23 cellular contexts compared by ENCODE assay signal in genomic region chr20:62872184-62872862, GRCh38. TPM values are rescaled to one million over a fixed set of nuclear protein-coding genes. Genes with fewer than 3 reads are reported as not detected.
A peak's percentile ranks its signal among the peaks of the same experiment; 100 is the strongest.
DNase-seq lines count a peak whose midpoint lies in the region; ATAC-seq, FAIRE-seq and TF ChIP-seq lines count a peak whose summit lies in the region.
"Had no signal": no experiment of that assay in that cellular context is flagged by ENCODE, and none has a peak within 500 bp of the region (broad histone marks: within the 10 kb centered on the region; RNA-seq: fewer than 3 reads in every experiment).

No MANE protein-coding gene starts in this region.

- H3K9me3 ChIP-seq in liver (ENCODE audit: control insufficient read depth in 4 of 4, low read length in 3 of 4), result no peaks in the 10 kb centered on the region
- H3K9me3 ChIP-seq: ascending aorta, HAP-1, ovary, right atrium auricular region, transverse colon had no signal

- WGBS in liver, result 38% methylated on average over 19 of the region's 19 CpGs

- H3K27ac ChIP-seq in liver (ENCODE audit: low read depth in 1 of 2, low read length in 2 of 2) (no peak overlapping the region), substantia nigra (ENCODE audit: low read depth, low read length, poor library complexity, severe bottlenecking) (no peak overlapping the region)
- H3K27ac ChIP-seq: ascending aorta, cardiac muscle cell, coronary artery, heart right ventricle, ovary, right atrium auricular region, transverse colon had no signal

- no peak overlapping the region for H3K4me3 ChIP-seq in liver (ENCODE audit: low read depth in 1 of 3, low read length in 3 of 3)
- H3K4me3 ChIP-seq: ascending aorta, cardiac muscle cell, coronary artery, HAP-1, heart right ventricle, ovary, right atrium auricular region, transverse colon had no signal

- no peaks in the 10 kb centered on the region for H3K27me3 ChIP-seq in liver (ENCODE audit: control insufficient read depth in 4 of 4, insufficient read depth in 4 of 4, low read length in 3 of 4)
- H3K27me3 ChIP-seq: ascending aorta, cardiac muscle cell, ovary, right atrium auricular region, transverse colon had no signal

- H3K9ac ChIP-seq in liver (ENCODE audit: low read depth in 1 of 2, low read length in 2 of 2), result no peak overlapping the region

- peak; percentile 10 to 42 for TF ChIP-seq RAD21 in liver (IDR thresholded peaks at IDR 0.05)

- H3K36me3 ChIP-seq in liver (ENCODE audit: control insufficient read depth in 4 of 4, insufficient read depth in 3 of 4, low read depth in 1 of 4, low read length in 3 of 4), result no peaks in the 10 kb centered on the region
- H3K36me3 ChIP-seq: ascending aorta, cardiac muscle cell, HAP-1, heart right ventricle, ovary, right atrium auricular region, transverse colon had no signal

- no peak for ATAC-seq in HG03442 (IDR thresholded peaks at IDR 0.05; ENCODE audit: unreplicated experiment)
- ATAC-seq: activated CD4-positive, alpha-beta T cell treated with anti-CD3 and anti-CD28 coated beads for 36 hours; heart right ventricle had no signal

- peaks cover 0 to 9% (median 3%) of the 10 kb centered on the region in 4 donors for H3K4me1 ChIP-seq in liver (ENCODE audit: control insufficient read depth in 4 of 4, insufficient read depth in 4 of 4, low read length in 3 of 4)
- H3K4me1 ChIP-seq: HAP-1 had no signal

- TF ChIP-seq CTCF in liver (IDR thresholded peaks at IDR 0.05; ENCODE audit: low read depth, low read length, missing input control), result no peak

- DNase-seq in NCI-H146 (lab: John Stamatoyannopoulos, UW) (peak; percentile 36), NCI-H146 treated with DMSO at 0.1 percent for 48 hours (lab: John Stamatoyannopoulos, UW; ENCODE audit: unreplicated experiment) (no peak), HuH-7.5 (ENCODE audit: low spot score) (peak; percentile 75), SHP77 treated with DMSO at 0.1 percent for 48 hours (lab: John Stamatoyannopoulos, UW) (peak; percentile 76), substantia nigra (lab: John Stamatoyannopoulos, UW) (no peak), RCC 7860 (ENCODE audit: low spot score) (no peak)
- DNase-seq: activated CD4-positive, alpha-beta T cell treated with anti-CD3 and anti-CD28 coated beads for 36 hours; activated effector memory CD4-positive, alpha-beta T cell treated with Interleukin-2 at 50 U/mL for 16 hours; foreskin fibroblast; heart right ventricle; NCI-H1105; NCI-H2107; NCI-H524; ovary; transverse colon had no signal

- no peak for FAIRE-seq in RCC 7860 (lab: Jason Lieb, UNC)
- FAIRE-seq: A204.1 had no signal

TF ChIP-seq in liver, 16 proteins besides CTCF, POLR2A, EP300 and RAD21:
- no peak for TF ChIP-seq RXRA (IDR thresholded peaks at IDR 0.05)
- no peak for TF ChIP-seq NR2F2 (IDR thresholded peaks at IDR 0.05)
- TF ChIP-seq YY1 (IDR thresholded peaks at IDR 0.05), result peak; percentile 13
- TF ChIP-seq HNF4A (conservative IDR thresholded peaks at IDR 0.05), result peak; percentile 17 to 20
- TF ChIP-seq HNF4G (IDR thresholded peaks at IDR 0.05), result no peak
- peak; percentile 26 for TF ChIP-seq SP1 (IDR thresholded peaks at IDR 0.05)
TF ChIP-seq in liver: peak in this region for 3.

RNA-seq across cellular contexts. Expression of gene TCFL5, which starts 10.7 kb away (rescaled TPM):
- total RNA-seq in liver, result 1 to 10 TPM; 2.0 to 3.8 TPM
- 1 to 10 TPM in 1 of 2 donors, under 1 TPM in 1; 0.79 to 2.4 TPM for polyA plus RNA-seq in liver

RNA-seq across cellular contexts. Expression of gene DIDO1, which starts 54.0 kb away (rescaled TPM):
- 10 to 100 TPM; 24.0 to 43.1 TPM for total RNA-seq in liver
- polyA plus RNA-seq in liver, result 10 to 100 TPM; 10.1 to 10.8 TPM

RNA-seq across cellular contexts. Expression of gene COL9A3, which starts 55.5 kb away (rescaled TPM):
- total RNA-seq in liver, result under 1 TPM; 0.92 to 0.98 TPM
- polyA plus RNA-seq in liver, result 1 to 10 TPM; 1.2 to 2.0 TPM
- total RNA-seq: activated CD4-positive, alpha-beta T cell treated with anti-CD3 and anti-CD28 coated beads for 36 hours had no signal

Comparison
In these comparisons a context has a peak if more than half of its experiments do, and no peak if none do; other contexts are left out.
1. DNase-seq: peak in NCI-H146 (single experiment), HuH-7.5 (single experiment) and SHP77 treated with DMSO at 0.1 percent for 48 hours (single experiment); none in NCI-H146 treated with DMSO at 0.1 percent for 48 hours (single experiment), substantia nigra (0 of 49) and RCC 7860 (single experiment).